ENCODE assay signal across 8 cellular contexts in the genomic region with DNA sequence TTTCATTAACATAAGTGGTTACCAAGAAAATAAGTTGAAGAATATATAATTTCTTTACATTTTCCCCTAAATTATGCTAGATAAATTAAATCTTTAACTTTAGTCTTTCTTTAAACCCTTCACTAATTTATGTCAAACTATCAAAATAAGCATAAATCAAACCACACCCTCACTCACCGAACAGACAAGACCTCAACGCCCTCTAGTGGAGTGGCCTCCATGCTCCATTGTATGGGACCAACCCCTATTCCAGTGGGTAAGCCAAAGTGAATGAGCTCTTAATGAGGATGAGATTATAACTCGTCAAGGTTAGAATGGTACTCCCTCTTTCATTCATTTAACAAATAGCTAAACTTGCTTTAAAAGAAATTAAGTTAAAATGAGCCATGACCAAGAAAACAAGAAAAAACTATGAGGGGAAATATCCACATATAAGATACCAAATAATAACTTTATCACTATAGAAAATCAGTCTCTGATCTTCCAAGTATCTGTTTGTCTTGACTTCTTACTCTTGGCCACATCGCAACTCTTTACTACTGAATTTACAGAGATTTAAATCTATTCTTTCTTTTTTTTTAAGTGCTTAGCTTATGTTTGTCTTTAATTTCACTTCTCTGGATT. TPM values are rescaled to one million over a fixed set of nuclear protein-coding genes. Genes with fewer than 3 reads are reported as not detected.
DNase-seq lines count a peak whose midpoint lies in the region; ATAC-seq, FAIRE-seq and TF ChIP-seq lines count a peak whose summit lies in the region.

No MANE protein-coding gene starts in this region.

- intact Hi-C loops in HCT116 (cut with micrococcal nuclease): loop anchor here (2.0 kb wide), 1 partner anchor 114 kb away; no protein-coding TSS in a partner anchor
- intact Hi-C loops in activated B cell treated with CpG ODN at 0.5 μM for 24 hours (cut with micrococcal nuclease): loop anchor here (1.0 to 10.0 kb wide), 5 partner anchors 15 to 817 kb away; a partner anchor contains a TSS

- H3K27me3 ChIP-seq in HCT116 (ENCODE audit: insufficient read depth, low read length) (no peaks in the 10 kb centered on the region), bronchial epithelial cell (ENCODE audit: control insufficient read depth, insufficient read depth, low read length) (no peaks in the 10 kb centered on the region), kidney epithelial cell (ENCODE audit: control insufficient read depth, insufficient read depth, low read length) (no peaks in the 10 kb centered on the region)

- H2AFZ ChIP-seq in HCT116 (ENCODE audit: low read depth, low read length, poor library complexity, severe bottlenecking): peak overlapping the region; percentile 3

- no peaks in the 10 kb centered on the region for H3K4me1 Mint-ChIP-seq in activated B cell treated with CpG ODN at 0.5 μM for 24 hours

- TF ChIP-seq CTCF in HCT116 (IDR thresholded peaks at IDR 0.05 in 2 of 3, conservative IDR thresholded peaks at IDR 0.05 in 1 of 3; ENCODE audit: borderline replicate concordance in 1 of 3, insufficient read depth in 1 of 3, low read depth in 2 of 3, low read length in 2 of 3): peak; percentile 67 to 95 (median 89); a peak in 5 of 6 replicates
- TF ChIP-seq CTCF in activated B cell treated with CpG ODN at 0.5 μM for 24 hours (IDR thresholded peaks at IDR 0.05): no peak
- TF ChIP-seq CTCF in bronchial epithelial cell (IDR thresholded peaks at IDR 0.05; ENCODE audit: insufficient read depth, low read length, severe bottlenecking): peak; percentile 80
- peak; percentile 96 for TF ChIP-seq CTCF in kidney epithelial cell (IDR thresholded peaks at IDR 0.05; ENCODE audit: insufficient read depth, low read length, poor library complexity, severe bottlenecking)

- no peak overlapping the region for H3K4me2 ChIP-seq in HCT116 (ENCODE audit: low read length)

- peaks cover 7% of the 10 kb centered on the region for H3K27me3 Mint-ChIP-seq in activated B cell treated with CpG ODN at 0.5 μM for 24 hours

- H3K9me3 Mint-ChIP-seq in activated B cell treated with CpG ODN at 0.5 μM for 24 hours: no peaks in the 10 kb centered on the region

- no peak overlapping the region for H3K4me3 Mint-ChIP-seq in activated B cell treated with CpG ODN at 0.5 μM for 24 hours

- no peak for TF ChIP-seq POLR2A in HCT116 (IDR thresholded peaks at IDR 0.05; ENCODE audit: borderline replicate concordance, extremely low read depth, insufficient read depth, insufficient read length)

- no peak overlapping the region for H3K9ac ChIP-seq in HCT116 (ENCODE audit: low read length)

- POLR2A ChIA-PET in HCT116 (lab: Charles Lee): no interaction called here
- POLR2A ChIA-PET in activated B cell treated with CpG ODN at 0.5 μM for 24 hours (lab: Charles Lee): no interaction called here

- no peak for FAIRE-seq in bronchial epithelial cell (lab: Jason Lieb, UNC)

- no peak overlapping the region for H3K27ac ChIP-seq in HCT116 (ENCODE audit: low read depth, low read length)

- H3K4me1 ChIP-seq in HCT116 (ENCODE audit: control insufficient read depth in 1 of 2, insufficient read depth in 2 of 2, low read length in 2 of 2): no peaks in the 10 kb centered on the region

- H3K4me3 ChIP-seq in HCT116 (replicated peaks in 1 of 2; ENCODE audit: low read depth in 1 of 2, low read length in 2 of 2) (no peak overlapping the region), bronchial epithelial cell (ENCODE audit: low read depth, low read length) (no peak overlapping the region), kidney epithelial cell (ENCODE audit: low read depth, low read length) (no peak overlapping the region)

- no peaks in the 10 kb centered on the region for H4K20me1 ChIP-seq in HCT116 (ENCODE audit: insufficient read depth)

- no peaks in the 10 kb centered on the region for H3K9me2 ChIP-seq in HCT116 (ENCODE audit: insufficient read depth)

- DNase-seq in NCI-H510A treated with DMSO at 0.1 percent for 48 hours (lab: John Stamatoyannopoulos, UW) (peak; percentile 8), NCI-H510A (lab: John Stamatoyannopoulos, UW) (no peak), HCT116 (ENCODE audit: low read depth, low spot score) (peak; percentile 67), MV-4-11 (lab: John Stamatoyannopoulos, UW) (peak; percentile 58), activated B cell treated with CpG ODN at 0.5 μM for 24 hours (no peak), bronchial epithelial cell (ENCODE audit: low read depth) (peak; percentile 61), kidney epithelial cell (ENCODE audit: low read depth) (no peak)
- peak; percentile 68 to 70 for DNase-seq in stimulated activated CD4-positive, alpha-beta T cell treated with anti-CD3 and anti-CD28 coated beads, Interleukin-4, amount 100 ng/mL, for 4 hours

- no peaks in the 10 kb centered on the region for H3K36me3 Mint-ChIP-seq in activated B cell treated with CpG ODN at 0.5 μM for 24 hours (ENCODE audit: low read depth)

- peak; percentile 100 for ATAC-seq in HCT116
- peak; percentile 82 for ATAC-seq in activated B cell treated with CpG ODN at 0.5 μM for 24 hours (ENCODE audit: low read depth)

- BruUV-seq in HCT116 (replicated peaks; lab: Mats Ljungman, UMichigan): no TSS peak

- no peaks in the 10 kb centered on the region for H3K9me3 ChIP-seq in HCT116 (ENCODE audit: control insufficient read depth in 1 of 2, insufficient read depth in 1 of 2, low read depth in 1 of 2, low read length in 2 of 2)

- TF ChIP-seq RAD21 in HCT116 (IDR thresholded peaks at IDR 0.05; ENCODE audit: low read depth): peak; percentile 78

- no peak overlapping the region for H3K27ac Mint-ChIP-seq in activated B cell treated with CpG ODN at 0.5 μM for 24 hours

- no peaks in the 10 kb centered on the region for H3K79me2 ChIP-seq in HCT116 (ENCODE audit: insufficient read depth, low read length)

- RAD21 ChIA-PET in HCT116 (lab: Charles Lee; ENCODE audit: low non-redundant PET in 1 of 2, low total read pairs in 2 of 2, uncharacterized antibody in 2 of 2, unreplicated experiment in 2 of 2): interaction anchor here in 1 of 2 experiments (0.7 kb wide), 1 partner anchor 15 kb away, joined by 3 read pairs; a partner anchor contains a TSS

- H3K36me3 ChIP-seq in HCT116 (ENCODE audit: control insufficient read depth in 1 of 2, insufficient read depth in 2 of 2, low read length in 2 of 2) (no peaks in the 10 kb centered on the region), bronchial epithelial cell (ENCODE audit: control insufficient read depth, insufficient read depth, low read length) (no peaks in the 10 kb centered on the region), kidney epithelial cell (ENCODE audit: control insufficient read depth, insufficient read depth, low read length) (no peaks in the 10 kb centered on the region)

- CTCF ChIA-PET in HCT116 (lab: Charles Lee) (interaction anchor here (0.5 to 1.9 kb wide), 23 partner anchors 8 to 817 kb away, joined by 3 to 24 read pairs (median 3); a partner anchor contains a TSS), activated B cell treated with CpG ODN at 0.5 μM for 24 hours (lab: Charles Lee) (interaction anchor here (1.0 to 2.3 kb wide), 3 partner anchors 15 to 816 kb away, joined by 3 to 9 read pairs (median 9); a partner anchor contains a TSS)

TF ChIP-seq in HCT116, 20 proteins besides CTCF, POLR2A, EP300 and RAD21:
- no peak for TF ChIP-seq EZH2 (IDR thresholded peaks at IDR 0.05)
- no peak for TF ChIP-seq ELF1 (IDR thresholded peaks at IDR 0.05; ENCODE audit: borderline replicate concordance, low read depth)
- no peak for TF ChIP-seq TCF7L2 (IDR thresholded peaks at IDR 0.05; ENCODE audit: borderline replicate concordance, extremely low read depth, insufficient read depth, insufficient read length)
- TF ChIP-seq YY1 (IDR thresholded peaks at IDR 0.05; ENCODE audit: extremely low read depth, insufficient replicate concordance, low read depth, low read length): peak; percentile 18

RNA-seq across cellular contexts. Expression of a gene that starts 15.6 kb away (rescaled TPM):
- total RNA-seq in HCT116 (2021; ENCODE audit: unreplicated experiment) (2.1 TPM), activated B cell treated with CpG ODN at 0.5 μM for 24 hours (2.5 and 3.3 TPM in 2 replicates), bronchial epithelial cell (4.5 and 6.8 TPM in 2 replicates), kidney epithelial cell (2.5 and 2.9 TPM in 2 replicates)
- 0.92 and 1.4 TPM in 2 replicates for polyA plus RNA-seq in HCT116 (2012)

Comparison
In these comparisons a context has a peak if more than half of its experiments do, and no peak if none do; other contexts are left out.
1. DNase-seq: peak in NCI-H510A treated with DMSO at 0.1 percent for 48 hours (single experiment), HCT116 (single experiment), MV-4-11 (single experiment), bronchial epithelial cell (single experiment) and stimulated activated CD4-positive, alpha-beta T cell treated with anti-CD3 and anti-CD28 coated beads, Interleukin-4, amount 100 ng/mL, for 4 hours (2 of 2); none in NCI-H510A (single experiment), activated B cell treated with CpG ODN at 0.5 μM for 24 hours (single experiment) and kidney epithelial cell (single experiment).